1 cellular context compared by ENCODE assay signal in the genomic region with DNA sequence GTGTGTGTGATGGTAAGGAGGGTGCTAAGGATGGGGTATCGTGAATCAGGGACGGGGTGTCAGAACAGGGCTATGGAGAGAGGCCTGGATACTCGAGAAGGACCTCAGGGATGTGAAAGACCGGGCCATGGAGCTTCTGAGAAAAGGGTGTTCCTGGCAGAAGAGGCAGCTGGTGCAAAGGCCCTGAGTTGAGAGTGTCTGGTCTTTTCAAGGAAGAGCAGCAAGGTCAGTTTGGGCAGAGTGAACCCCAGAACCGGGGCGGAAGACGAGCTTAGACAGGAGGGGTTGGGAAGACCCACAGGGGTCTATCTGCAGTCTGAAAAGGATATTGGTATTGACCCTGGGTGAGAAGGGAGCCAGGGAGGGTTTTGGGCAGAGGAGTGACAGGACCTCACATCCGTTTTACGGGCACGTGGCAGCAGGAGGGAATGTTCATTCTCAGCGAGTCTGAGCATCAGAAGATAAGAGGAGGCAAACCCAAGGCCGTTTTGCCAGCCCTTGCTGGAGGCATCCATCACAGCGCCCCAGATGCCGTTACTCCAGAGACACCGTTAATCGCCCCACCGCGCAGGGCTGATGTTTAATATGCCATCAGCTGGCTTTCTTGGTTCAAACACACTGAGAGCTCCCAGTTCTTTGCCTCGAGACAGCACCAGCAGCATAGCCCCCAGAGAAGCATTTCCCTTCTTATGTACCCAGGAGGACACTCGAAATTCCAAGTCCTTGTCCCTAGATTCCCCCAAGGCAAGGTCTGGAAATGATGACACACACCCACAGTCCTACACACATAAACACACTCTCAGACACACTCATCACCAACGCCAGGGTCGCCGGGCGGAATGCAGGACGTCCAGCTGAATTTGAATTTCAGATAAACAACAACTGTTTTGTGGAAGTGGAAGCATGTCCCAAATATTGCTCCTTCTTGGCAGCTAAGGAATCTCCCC.
TF ChIP-seq lines count a peak whose summit lies in the region.

No MANE protein-coding gene starts in this region.

TF ChIP-seq in HepG2, 621 proteins besides CTCF, POLR2A, EP300 and RAD21 (continued from another document):
- TF ChIP-seq, protein P1, sequence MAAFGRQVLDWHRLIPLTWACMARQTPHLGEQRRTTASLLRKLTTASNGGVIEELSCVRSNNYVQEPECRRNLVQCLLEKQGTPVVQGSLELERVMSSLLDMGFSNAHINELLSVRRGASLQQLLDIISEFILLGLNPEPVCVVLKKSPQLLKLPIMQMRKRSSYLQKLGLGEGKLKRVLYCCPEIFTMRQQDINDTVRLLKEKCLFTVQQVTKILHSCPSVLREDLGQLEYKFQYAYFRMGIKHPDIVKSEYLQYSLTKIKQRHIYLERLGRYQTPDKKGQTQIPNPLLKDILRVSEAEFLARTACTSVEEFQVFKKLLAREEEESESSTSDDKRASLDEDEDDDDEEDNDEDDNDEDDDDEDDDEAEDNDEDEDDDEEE (CRISPR knock-in tag; IDR thresholded peaks at IDR 0.05), result no peak
- no peak for TF ChIP-seq SALL2 (CRISPR knock-in tag; IDR thresholded peaks at IDR 0.05)
TF ChIP-seq in HepG2: peak in this region for 0.
